8 cellular contexts compared by ENCODE assay signal in the genomic region with DNA sequence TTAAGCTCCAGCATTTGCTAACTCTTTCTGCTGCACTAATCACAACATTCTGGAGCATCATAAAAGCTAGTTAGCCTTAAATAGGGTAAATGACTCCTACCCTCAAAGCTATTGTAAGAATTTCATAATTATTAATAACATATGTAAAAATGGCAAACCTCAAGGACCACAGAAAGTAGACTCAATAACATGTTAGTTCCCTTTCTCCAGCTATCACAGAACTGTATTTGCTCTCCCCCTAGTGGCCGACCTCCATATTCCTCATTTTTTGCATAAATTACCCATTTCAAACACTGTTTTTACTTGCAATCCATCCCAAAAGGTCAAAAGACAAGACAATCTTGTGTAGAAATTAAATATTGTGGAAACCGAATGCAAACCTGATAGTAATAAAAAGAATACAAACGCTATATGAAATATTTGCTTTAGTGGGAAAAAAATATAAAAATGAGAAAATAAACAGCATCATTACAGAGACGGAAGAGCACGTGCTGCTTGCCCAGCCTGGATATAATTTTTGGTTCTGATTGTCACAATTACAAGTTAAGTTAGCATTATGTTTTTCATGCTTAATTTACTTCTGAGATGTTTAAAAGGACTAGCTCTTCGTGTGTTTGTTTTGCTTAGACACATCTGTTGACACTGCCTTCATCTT.
DNase-seq lines count a peak whose midpoint lies in the region; ATAC-seq, FAIRE-seq and TF ChIP-seq lines count a peak whose summit lies in the region.

No MANE protein-coding gene starts in this region.

- CTCF ChIA-PET in CD4-positive, alpha-beta T cell (lab: Charles Lee), result no interaction called here
- CTCF ChIA-PET in activated B cell treated with CpG ODN at 0.5 μM for 24 hours (lab: Charles Lee), result no interaction called here

- no peak overlapping the region for H3K27ac Mint-ChIP-seq in CD4-positive, alpha-beta T cell
- no peak overlapping the region for H3K27ac Mint-ChIP-seq in activated B cell treated with CpG ODN at 0.5 μM for 24 hours

- no peaks in the 10 kb centered on the region for H3K36me3 Mint-ChIP-seq in CD4-positive, alpha-beta T cell (ENCODE audit: low read depth)
- H3K36me3 Mint-ChIP-seq in activated B cell treated with CpG ODN at 0.5 μM for 24 hours (ENCODE audit: low read depth), result no peaks in the 10 kb centered on the region

- peak; percentile 30 for TF ChIP-seq CTCF in CD4-positive, alpha-beta T cell (IDR thresholded peaks at IDR 0.05)
- peak; percentile 66 for TF ChIP-seq CTCF in activated B cell treated with CpG ODN at 0.5 μM for 24 hours (IDR thresholded peaks at IDR 0.05)

- ATAC-seq in CD4-positive, alpha-beta T cell (ENCODE audit: poor library complexity), result no peak
- ATAC-seq in GM18870 (IDR thresholded peaks at IDR 0.05; ENCODE audit: unreplicated experiment), result peak; percentile 97
- peak; percentile 98 for ATAC-seq in HG02981 (IDR thresholded peaks at IDR 0.05; ENCODE audit: unreplicated experiment)
- peak; percentile 40 for ATAC-seq in activated B cell treated with CpG ODN at 0.5 μM for 24 hours (ENCODE audit: low read depth)
- no peak for ATAC-seq in activated CD4-positive, CD25-positive, alpha-beta regulatory T cell treated with anti-CD3 and anti-CD28 coated beads, Interleukin-2, amount 50 U/mL, for 24 hours

- FAIRE-seq in urothelium cell line (lab: Jason Lieb, UNC), result no peak

- DNase-seq in CD4-positive, alpha-beta T cell, result no peak
- DNase-seq in NCI-H187 (lab: John Stamatoyannopoulos, UW) (peak; percentile 7 to 10), activated B cell treated with CpG ODN at 0.5 μM for 24 hours (no peak), iPS DF 4.7 (ENCODE audit: extremely low read depth, low spot score) (peak; percentile 11), urothelium cell line (ENCODE audit: low spot score) (peak; percentile 20)

- no peaks in the 10 kb centered on the region for H3K27me3 Mint-ChIP-seq in CD4-positive, alpha-beta T cell
- no peaks in the 10 kb centered on the region for H3K27me3 Mint-ChIP-seq in activated B cell treated with CpG ODN at 0.5 μM for 24 hours

- no peak overlapping the region for H3K4me3 Mint-ChIP-seq in CD4-positive, alpha-beta T cell
- no peak overlapping the region for H3K4me3 Mint-ChIP-seq in activated B cell treated with CpG ODN at 0.5 μM for 24 hours

- peaks cover 3% of the 10 kb centered on the region for H3K9me3 ChIP-seq in CD4-positive, alpha-beta T cell (ENCODE audit: control insufficient read depth, low read length)

- intact Hi-C loops in CD4-positive, alpha-beta T cell (cut with DNase I, micrococcal nuclease), result no loop called here
- intact Hi-C loops in activated B cell treated with CpG ODN at 0.5 μM for 24 hours (cut with micrococcal nuclease), result no loop called here

- H3K27ac ChIP-seq in CD4-positive, alpha-beta T cell (ENCODE audit: low read depth, low read length), result no peak overlapping the region

- H3K9me3 Mint-ChIP-seq in CD4-positive, alpha-beta T cell, result peaks cover 9% of the 10 kb centered on the region
- no peaks in the 10 kb centered on the region for H3K9me3 Mint-ChIP-seq in activated B cell treated with CpG ODN at 0.5 μM for 24 hours

- no peaks in the 10 kb centered on the region for H3K4me1 Mint-ChIP-seq in CD4-positive, alpha-beta T cell (ENCODE audit: low read depth)
- H3K4me1 Mint-ChIP-seq in activated B cell treated with CpG ODN at 0.5 μM for 24 hours, result no peaks in the 10 kb centered on the region

- H3K27me3 ChIP-seq in CD4-positive, alpha-beta T cell (ENCODE audit: control insufficient read depth, insufficient read depth, low read length), result no peaks in the 10 kb centered on the region

- POLR2A ChIA-PET in CD4-positive, alpha-beta T cell (lab: Charles Lee), result no interaction called here
- POLR2A ChIA-PET in activated B cell treated with CpG ODN at 0.5 μM for 24 hours (lab: Charles Lee), result no interaction called here

Comparison
In these comparisons a context has a peak if more than half of its experiments do, and no peak if none do; other contexts are left out.
1. ATAC-seq: peak in GM18870 (single experiment), HG02981 (single experiment) and activated B cell treated with CpG ODN at 0.5 μM for 24 hours (single experiment); none in CD4-positive, alpha-beta T cell (single experiment) and activated CD4-positive, CD25-positive, alpha-beta regulatory T cell treated with anti-CD3 and anti-CD28 coated beads, Interleukin-2, amount 50 U/mL, for 24 hours (0 of 2).
2. DNase-seq: peak in NCI-H187 (2 of 2), iPS DF 4.7 (single experiment) and urothelium cell line (single experiment); none in CD4-positive, alpha-beta T cell (0 of 10) and activated B cell treated with CpG ODN at 0.5 μM for 24 hours (single experiment).